Comparison of ENCODE assay signal across 1 cellular context in the genomic region with DNA sequence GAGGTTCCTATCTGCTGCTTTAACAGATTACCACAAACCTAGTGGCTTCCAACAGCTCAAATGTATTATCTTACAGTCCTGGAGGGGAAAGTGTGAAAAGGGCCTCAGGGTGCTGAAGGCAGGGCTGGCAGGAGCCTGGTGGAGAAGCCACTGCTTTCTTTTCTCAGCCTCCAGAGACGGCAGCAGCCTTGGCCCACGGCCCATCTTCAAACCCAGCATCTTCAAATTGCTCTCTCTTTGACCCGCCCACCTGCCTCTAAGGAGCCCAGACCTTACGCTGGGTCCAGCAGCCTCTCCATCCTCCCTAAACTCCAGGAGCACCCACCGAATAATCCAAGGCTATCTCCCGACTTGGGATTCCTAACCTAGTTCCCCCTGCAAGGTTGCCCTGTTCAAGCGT.
TF ChIP-seq lines count a peak whose summit lies in the region.

No MANE protein-coding gene starts in this region.

TF ChIP-seq in K562, 482 proteins besides CTCF, POLR2A, EP300 and RAD21:
- no peak for TF ChIP-seq GMEB1 (CRISPR knock-in tag; IDR thresholded peaks at IDR 0.05)
- TF ChIP-seq POU5F1 (IDR thresholded peaks at IDR 0.05; ENCODE audit: borderline replicate concordance, low read depth, low read length, partially characterized antibody): no peak
- TF ChIP-seq PRPF4 (IDR thresholded peaks at IDR 0.05; ENCODE audit: insufficient read depth, low read depth, low read length, poor library complexity, severe bottlenecking): no peak
- no peak for TF ChIP-seq HCFC1 (IDR thresholded peaks at IDR 0.05; ENCODE audit: low read depth, low read length)
- TF ChIP-seq ZNF263 (CRISPR knock-in tag; IDR thresholded peaks at IDR 0.05; ENCODE audit: borderline replicate concordance): peak; percentile 75
- no peak for TF ChIP-seq POLR2B (IDR thresholded peaks at IDR 0.05; ENCODE audit: low read depth, partially characterized antibody)
